ENCODE assay signal across 14 cellular contexts in the genomic region with DNA sequence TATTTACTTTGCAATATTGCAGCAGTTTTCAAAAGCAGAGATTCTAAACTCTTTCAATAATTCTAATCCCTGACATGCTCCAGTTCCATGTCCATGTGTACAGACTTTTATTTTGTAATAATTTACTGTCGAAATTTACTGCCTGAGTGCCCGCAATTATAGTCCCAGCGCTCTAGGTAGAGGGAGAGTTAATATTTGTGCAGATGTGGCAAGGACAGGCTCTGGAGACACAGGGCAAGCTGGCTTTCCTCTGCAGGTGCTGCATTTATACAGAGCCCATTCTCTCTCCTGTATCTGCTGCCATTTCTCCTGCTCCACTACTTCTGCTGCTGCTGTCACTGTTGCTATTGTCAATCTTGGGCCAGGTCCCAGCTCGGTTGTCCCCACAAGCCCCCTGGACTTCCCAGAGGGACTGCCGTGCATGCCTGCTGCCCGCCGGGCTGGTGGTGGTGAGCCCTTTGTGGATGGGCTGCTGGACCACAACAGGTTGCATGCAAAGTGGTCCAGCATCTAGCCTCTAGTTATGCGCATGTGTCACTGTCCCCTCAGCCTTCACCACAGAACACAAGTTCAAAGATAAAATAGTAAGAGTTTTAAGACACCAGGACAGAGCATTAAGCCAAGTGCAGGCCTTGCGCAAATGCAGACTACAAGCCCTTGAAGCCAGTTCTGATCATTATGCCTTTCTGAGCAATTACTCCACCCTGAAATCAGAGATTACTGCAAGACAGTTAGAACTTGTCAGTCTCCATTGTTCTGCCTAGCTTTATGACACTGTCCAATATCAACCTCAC. TPM values are rescaled to one million over a fixed set of nuclear protein-coding genes. Genes with fewer than 3 reads are reported as not detected.
DNase-seq lines count a peak whose midpoint lies in the region; ATAC-seq, FAIRE-seq and TF ChIP-seq lines count a peak whose summit lies in the region.
"Had no signal": no experiment of that assay in that cellular context is flagged by ENCODE, and none has a peak within 500 bp of the region (broad histone marks: within the 10 kb centered on the region; RNA-seq: fewer than 3 reads in every experiment).

No MANE protein-coding gene starts in this region.

- no peaks in the 10 kb centered on the region for H3K36me3 ChIP-seq in Loucy (ENCODE audit: insufficient read depth, low read length)
- no peaks in the 10 kb centered on the region for H3K36me3 ChIP-seq in bronchial epithelial cell (ENCODE audit: control insufficient read depth, insufficient read depth, low read length)
- H3K36me3 ChIP-seq: adrenal gland, gastroesophageal sphincter had no signal

- H3K4me1 ChIP-seq in Loucy (ENCODE audit: insufficient read depth, low read length, poor library complexity, severe bottlenecking) = peaks cover 21% of the 10 kb centered on the region
- H3K4me1 ChIP-seq: adrenal gland, gastroesophageal sphincter had no signal

- H3K79me2 ChIP-seq in Loucy (ENCODE audit: insufficient read depth, low read length) = no peaks in the 10 kb centered on the region

- peak overlapping the region; percentile 55 for H3K4me2 ChIP-seq in Loucy (ENCODE audit: low read depth, low read length, poor library complexity, severe bottlenecking)
- H3K4me2 ChIP-seq: KMS-11 had no signal

- FAIRE-seq in bronchial epithelial cell (lab: Jason Lieb, UNC) = peak; percentile 79

- no peak for TF ChIP-seq CTCF in Loucy (conservative IDR thresholded peaks at IDR 0.05; ENCODE audit: low read length)
- TF ChIP-seq CTCF in bronchial epithelial cell (IDR thresholded peaks at IDR 0.05; ENCODE audit: insufficient read depth, low read length, severe bottlenecking) = no peak

- H3K27me3 ChIP-seq in Loucy (ENCODE audit: insufficient read depth, low read length, poor library complexity, severe bottlenecking) (no peaks in the 10 kb centered on the region), bronchial epithelial cell (ENCODE audit: control insufficient read depth, insufficient read depth, low read length) (peaks cover 3% of the 10 kb centered on the region)
- H3K27me3 ChIP-seq: adrenal gland, gastroesophageal sphincter had no signal

- H3F3A ChIP-seq in Loucy (ENCODE audit: low read depth) = no peaks in the 10 kb centered on the region

- H2AFZ ChIP-seq in Loucy (ENCODE audit: low read length) = peak overlapping the region; percentile 84
- H2AFZ ChIP-seq: GM23248 had no signal

- no peaks in the 10 kb centered on the region for H4K20me1 ChIP-seq in Loucy (ENCODE audit: insufficient read depth, low read length, poor library complexity, severe bottlenecking)

- H3K4me3 ChIP-seq in Loucy (ENCODE audit: low read length, poor library complexity, severe bottlenecking) (peak overlapping the region; percentile 41), bronchial epithelial cell (ENCODE audit: low read depth, low read length) (no peak overlapping the region)
- H3K4me3 ChIP-seq: adrenal gland, gastroesophageal sphincter, GM23248 had no signal

- no peaks in the 10 kb centered on the region for H3K9me2 ChIP-seq in Loucy (replicated peaks; ENCODE audit: low read depth, low read length)

- H3K9me3 ChIP-seq in Loucy (ENCODE audit: insufficient read depth, low read depth, low read length) = no peaks in the 10 kb centered on the region
- H3K9me3 ChIP-seq: adrenal gland, gastroesophageal sphincter had no signal

- DNase-seq in DMS53 (lab: John Stamatoyannopoulos, UW) (peak; percentile 35), bronchial epithelial cell (ENCODE audit: low read depth) (peak; percentile 13), CD1c-positive myeloid dendritic cell (ENCODE audit: extremely low spot score) (no peak)
- DNase-seq: activated CD8-positive, alpha-beta memory T cell treated with anti-CD3 and anti-CD28 coated beads, Interleukin-2, amount 50 U/mL, for 48 hours; adrenal gland; GM23248; NCI-H446 had no signal

- peak overlapping the region; percentile 38 for H3K9ac ChIP-seq in Loucy (ENCODE audit: low read depth, low read length, poor library complexity, severe bottlenecking)
- H3K9ac ChIP-seq: GM23248, KMS-11 had no signal

- peak; percentile 3 for ATAC-seq in GM21529 (IDR thresholded peaks at IDR 0.05; ENCODE audit: unreplicated experiment)
- ATAC-seq in HG03025 (IDR thresholded peaks at IDR 0.05; ENCODE audit: low FRiP score, unreplicated experiment) = no peak
- ATAC-seq in HG03457 (IDR thresholded peaks at IDR 0.05; ENCODE audit: unreplicated experiment) = no peak
- ATAC-seq in HG03280 (IDR thresholded peaks at IDR 0.05; ENCODE audit: unreplicated experiment) = no peak
- ATAC-seq: gastroesophageal sphincter had no signal

RNA-seq across cellular contexts. Expression of a gene that starts 40.8 kb away (rescaled TPM):
- 19.5 and 25.5 TPM in 2 replicates for total RNA-seq in bronchial epithelial cell
